ENCODE assay signal across 31 cellular contexts in the genomic region with DNA sequence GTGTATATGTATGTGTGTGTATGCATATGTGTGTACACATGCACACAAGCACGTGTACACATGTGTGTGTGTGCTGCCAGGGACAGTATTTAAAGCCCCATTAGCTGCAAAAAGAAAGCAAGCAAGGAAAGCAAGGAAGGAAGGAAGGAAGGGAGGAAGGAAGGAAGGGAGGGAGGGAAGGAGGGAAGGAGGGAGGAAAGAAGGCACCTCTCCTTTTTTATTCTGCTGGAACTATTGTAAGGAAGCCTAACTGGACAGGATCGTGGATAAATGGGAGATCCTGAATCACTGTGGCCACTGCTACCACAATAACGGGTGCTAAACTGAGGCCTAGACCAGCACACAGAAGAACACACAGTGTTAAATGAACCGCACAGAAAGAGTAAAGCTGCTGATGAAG.
"Had no signal": no experiment of that assay in that cellular context is flagged by ENCODE, and none has a peak within 500 bp of the region (broad histone marks: within the 10 kb centered on the region; RNA-seq: fewer than 3 reads in every experiment).

No MANE protein-coding gene starts in this region.

- H3K27ac ChIP-seq: adrenal gland, body of pancreas, brain microvascular endothelial cell, breast epithelium, VCaP had no signal

- ATAC-seq: activated CD8-positive, alpha-beta T cell treated with anti-CD3 and anti-CD28 coated beads for 36 hours; activated naive CD4-positive, alpha-beta T cell treated with anti-CD3 and anti-CD28 coated beads, Interleukin-2, amount 50 U/mL, for 72 hours; body of pancreas had no signal

- H3K4me1 Mint-ChIP-seq: activated B cell treated with CpG ODN at 0.5 μM for 24 hours; activated CD4-positive, alpha-beta T cell treated with anti-CD3 and anti-CD28 coated beads, Interleukin-2, amount 10 ng/mL, durations not matched to agents 24 days and 14 days; activated naive CD8-positive, alpha-beta T cell treated with anti-CD3 and anti-CD28 coated beads for 36 hours had no signal

- DNase-seq: activated B cell treated with CpG ODN at 0.5 μM for 24 hours; activated CD4-positive, alpha-beta memory T cell treated with anti-CD3 and anti-CD28 coated beads for 36 hours; activated CD4-positive, alpha-beta T cell treated with anti-CD3 and anti-CD28 coated beads for 4 hours; activated CD4-positive, alpha-beta T cell treated with anti-CD3 and anti-CD28 coated beads, Interleukin-2, amount 10 ng/mL, durations not matched to agents 24 days and 14 days; activated CD4-positive, alpha-beta T cell treated with anti-CD3 and anti-CD28 coated beads, Interleukin-2, amount 50 U/mL, for 1 hour; activated CD4-positive, alpha-beta T cell treated with anti-CD3 and anti-CD28 coated beads, Interleukin-2, amount 50 U/mL, for 4 hours; activated CD4-positive, CD25-positive, alpha-beta regulatory T cell treated with anti-CD3 and anti-CD28 coated beads, Interleukin-2, amount 50 U/mL, for 72 hours; activated CD8-positive, alpha-beta memory T cell treated with anti-CD3 and anti-CD28 coated beads, Interleukin-2, amount 50 U/mL, for 48 hours; activated CD8-positive, alpha-beta T cell treated with anti-CD3 and anti-CD28 coated beads for 36 hours; activated effector memory CD4-positive, alpha-beta T cell treated with anti-CD3 and anti-CD28 coated beads, Interleukin-2, amount 50 U/mL, for 16 hours; activated gamma-delta T cell treated with Interleukin-2 at 50 U/mL for 16 hours; activated naive CD4-positive, alpha-beta T cell; activated naive CD4-positive, alpha-beta T cell treated with anti-CD3 and anti-CD28 coated beads for 36 hours; activated naive CD4-positive, alpha-beta T cell treated with anti-CD3 and anti-CD28 coated beads, Interleukin-2, amount 50 U/mL, for 16 hours; activated naive CD8-positive, alpha-beta T cell treated with anti-CD3 and anti-CD28 coated beads for 36 hours; activated T-cell treated with anti-CD3 and anti-CD28 coated beads, Interleukin-2, amount 50 U/mL, for 24 hours; activated T-cell treated with anti-CD3 and anti-CD28 coated beads, Interleukin-2, amount 50 U/mL, for 48 hours; adrenal gland; amniotic stem cell; aorta; body of pancreas; brain microvascular endothelial cell; central memory CD4-positive, alpha-beta T cell; T-helper 1 cell; T-helper 2 cell; T-helper 9 cell had no signal

- H3K4me3 Mint-ChIP-seq: activated B cell treated with CpG ODN at 0.5 μM for 24 hours; activated CD4-positive, alpha-beta memory T cell treated with anti-CD3 and anti-CD28 coated beads for 36 hours; activated CD4-positive, alpha-beta T cell treated with anti-CD3 and anti-CD28 coated beads, Interleukin-2, amount 10 ng/mL, durations not matched to agents 24 days and 14 days; activated CD8-positive, alpha-beta T cell treated with anti-CD3 and anti-CD28 coated beads for 36 hours; activated naive CD4-positive, alpha-beta T cell treated with anti-CD3 and anti-CD28 coated beads for 36 hours; activated naive CD8-positive, alpha-beta T cell treated with anti-CD3 and anti-CD28 coated beads for 36 hours; activated T-cell treated with anti-CD3 and anti-CD28 coated beads, Interleukin-2, amount 50 U/mL, for 24 hours; T-helper 1 cell treated with Interleukin-12 subunit alpha and Interleukin-12 subunit beta and Interleukin-4 antibody, amounts not matched to agents 30 μg/mL and 1 μg/mL, for 36 hours; T-helper 2 cell treated with Interferon-gamma antibody and Interleukin-4, amounts not matched to agents 5 μg/mL and 100 μg/mL, for 36 hours had no signal

- H3K27ac Mint-ChIP-seq: activated B cell treated with CpG ODN at 0.5 μM for 24 hours; activated CD4-positive, alpha-beta memory T cell treated with anti-CD3 and anti-CD28 coated beads for 36 hours; activated CD4-positive, alpha-beta T cell treated with anti-CD3 and anti-CD28 coated beads, Interleukin-2, amount 10 ng/mL, durations not matched to agents 24 days and 14 days; activated CD8-positive, alpha-beta T cell treated with anti-CD3 and anti-CD28 coated beads for 36 hours; activated naive CD4-positive, alpha-beta T cell treated with anti-CD3 and anti-CD28 coated beads for 36 hours; activated naive CD4-positive, alpha-beta T cell treated with anti-CD3 and anti-CD28 coated beads, Interleukin-2, amount 50 U/mL, for 72 hours; activated naive CD8-positive, alpha-beta T cell treated with anti-CD3 and anti-CD28 coated beads for 36 hours; activated T-cell treated with anti-CD3 and anti-CD28 coated beads, Interleukin-2, amount 50 U/mL, for 24 hours; T-helper 1 cell treated with Interleukin-12 subunit alpha and Interleukin-12 subunit beta and Interleukin-4 antibody, amounts not matched to agents 30 μg/mL and 1 μg/mL, for 36 hours; T-helper 2 cell treated with Interferon-gamma antibody and Interleukin-4, amounts not matched to agents 5 μg/mL and 100 μg/mL, for 36 hours had no signal

- H3K27me3 ChIP-seq: adrenal gland, body of pancreas, brain microvascular endothelial cell, breast epithelium had no signal

- H3K4me3 ChIP-seq: adrenal gland, body of pancreas, breast epithelium had no signal

- H3K4me1 ChIP-seq: adrenal gland, body of pancreas, breast epithelium had no signal

- H3K36me3 ChIP-seq: adrenal gland, brain microvascular endothelial cell, breast epithelium had no signal

- H3K27me3 Mint-ChIP-seq: activated B cell treated with CpG ODN at 0.5 μM for 24 hours; activated CD4-positive, alpha-beta memory T cell treated with anti-CD3 and anti-CD28 coated beads for 36 hours; activated CD4-positive, alpha-beta T cell treated with anti-CD3 and anti-CD28 coated beads, Interleukin-2, amount 10 ng/mL, durations not matched to agents 24 days and 14 days; activated CD8-positive, alpha-beta T cell treated with anti-CD3 and anti-CD28 coated beads for 36 hours; activated naive CD8-positive, alpha-beta T cell treated with anti-CD3 and anti-CD28 coated beads for 36 hours; activated T-cell treated with anti-CD3 and anti-CD28 coated beads, Interleukin-2, amount 50 U/mL, for 24 hours had no signal

- H3K9me3 Mint-ChIP-seq: activated B cell treated with CpG ODN at 0.5 μM for 24 hours; activated CD4-positive, alpha-beta memory T cell treated with anti-CD3 and anti-CD28 coated beads for 36 hours; activated CD4-positive, alpha-beta T cell treated with anti-CD3 and anti-CD28 coated beads, Interleukin-2, amount 10 ng/mL, durations not matched to agents 24 days and 14 days; activated CD8-positive, alpha-beta T cell treated with anti-CD3 and anti-CD28 coated beads for 36 hours; activated naive CD4-positive, alpha-beta T cell treated with anti-CD3 and anti-CD28 coated beads for 36 hours; activated naive CD4-positive, alpha-beta T cell treated with anti-CD3 and anti-CD28 coated beads, Interleukin-2, amount 50 U/mL, for 72 hours; activated naive CD8-positive, alpha-beta T cell treated with anti-CD3 and anti-CD28 coated beads for 36 hours; activated T-cell treated with anti-CD3 and anti-CD28 coated beads, Interleukin-2, amount 50 U/mL, for 24 hours; T-helper 1 cell treated with Interleukin-12 subunit alpha and Interleukin-12 subunit beta and Interleukin-4 antibody, amounts not matched to agents 30 μg/mL and 1 μg/mL, for 36 hours; T-helper 2 cell treated with Interferon-gamma antibody and Interleukin-4, amounts not matched to agents 5 μg/mL and 100 μg/mL, for 36 hours had no signal

- H3K9me3 ChIP-seq: adrenal gland, body of pancreas, breast epithelium had no signal

- H3K36me3 Mint-ChIP-seq: activated CD4-positive, alpha-beta memory T cell treated with anti-CD3 and anti-CD28 coated beads for 36 hours; activated naive CD4-positive, alpha-beta T cell treated with anti-CD3 and anti-CD28 coated beads, Interleukin-2, amount 50 U/mL, for 72 hours; activated naive CD8-positive, alpha-beta T cell treated with anti-CD3 and anti-CD28 coated beads for 36 hours had no signal
